8 cellular contexts compared by ENCODE assay signal in genomic region chr19:43463381-43464088, GRCh38. TPM values are rescaled to one million over a fixed set of nuclear protein-coding genes. Genes with fewer than 3 reads are reported as not detected.
DNase-seq lines count a peak whose midpoint lies in the region; ATAC-seq lines count a peak whose summit lies in the region.

No MANE protein-coding gene starts in this region.

- DNase-seq in C1 segment of cervical spinal cord (lab: John Stamatoyannopoulos, UW) = peak; percentile 16 to 92 (median 78)
- DNase-seq in NCI-H82 treated with DMSO at 0.1 percent for 48 hours (lab: John Stamatoyannopoulos, UW; ENCODE audit: unreplicated experiment) = peak; percentile 85
- peak; percentile 99 for DNase-seq in activated CD8-positive, alpha-beta memory T cell treated with anti-CD3 and anti-CD28 coated beads for 1 hour (ENCODE audit: extremely low read depth in 1 of 2, low read depth in 1 of 2)
- DNase-seq in effector CD8-positive, alpha-beta T cell (lab: John Stamatoyannopoulos, UW) = peak; percentile 99
- DNase-seq in lung microvascular endothelial cell (ENCODE audit: low read depth in 2 of 2) = peak; percentile 92 to 97
- DNase-seq in stimulated activated CD4-positive, alpha-beta T cell treated with anti-CD3 and anti-CD28 coated beads, TNF-alpha, amount 100 ng/mL, for 24 hours (ENCODE audit: low read depth in 3 of 3) = peak; percentile 98 to 100 (median 99)

- ATAC-seq in GM19328 (IDR thresholded peaks at IDR 0.05; ENCODE audit: unreplicated experiment) (peak; percentile 83), HG03460 (IDR thresholded peaks at IDR 0.05; ENCODE audit: unreplicated experiment) (peak; percentile 78)

RNA-seq across cellular contexts. Expression of gene LYPD3, which starts 1.9 kb away (rescaled TPM):
- total RNA-seq in lung microvascular endothelial cell = 0.22 and 0.79 TPM in 2 replicates

RNA-seq across cellular contexts. Expression of gene PHLDB3, which starts 41.0 kb away (rescaled TPM):
- total RNA-seq in lung microvascular endothelial cell = 23.1 and 79.8 TPM in 2 replicates

RNA-seq across cellular contexts. Expression of gene TEX101, which starts 48.8 kb away (rescaled TPM):
- total RNA-seq in lung microvascular endothelial cell = not detected in 2 replicates

Comparison
In these comparisons a context has a peak if more than half of its experiments do, and no peak if none do; other contexts are left out.
1. Peak in every context shown above with its lines: DNase-seq and ATAC-seq.